Comparison of ENCODE assay signal across 8 cellular contexts in genomic region chr2:36352024-36352398, GRCh38. TPM values are rescaled to one million over a fixed set of nuclear protein-coding genes. Genes with fewer than 3 reads are reported as not detected.
DNase-seq lines count a peak whose midpoint lies in the region; ATAC-seq, FAIRE-seq and TF ChIP-seq lines count a peak whose summit lies in the region.

No MANE protein-coding gene starts in this region.

- CTCF ChIA-PET in naive thymus-derived CD4-positive, alpha-beta T cell (lab: Charles Lee) = interaction anchor here (0.8 to 2.1 kb wide), 4 partner anchors 31 to 376 kb away, joined by 3 to 9 read pairs (median 3); no protein-coding TSS in a partner anchor

- no peak overlapping the region for H3K4me3 Mint-ChIP-seq in chondrocyte (ENCODE audit: unreplicated experiment)
- H3K4me3 Mint-ChIP-seq in naive thymus-derived CD4-positive, alpha-beta T cell = no peak overlapping the region

- TF ChIP-seq CTCF in AG10803 (conservative IDR thresholded peaks at IDR 0.05; ENCODE audit: low read length) = peak; percentile 69
- peak; percentile 82 for TF ChIP-seq CTCF in chondrocyte (IDR thresholded peaks at IDR 0.05)

- FAIRE-seq in GM12891 (lab: Jason Lieb, UNC) = peak; percentile 85

- H3K36me3 ChIP-seq in naive thymus-derived CD4-positive, alpha-beta T cell (ENCODE audit: control insufficient read depth in 2 of 3, insufficient read depth in 3 of 3, low read length in 3 of 3) = no peaks in the 10 kb centered on the region

- no peak for TF ChIP-seq POLR2A in GM12891 (IDR thresholded peaks at IDR 0.05; ENCODE audit: low read depth, low read length)

- peaks cover 0 to 4% of the 10 kb centered on the region in 2 donors for H3K4me1 ChIP-seq in naive thymus-derived CD4-positive, alpha-beta T cell (ENCODE audit: control insufficient read depth in 2 of 2, insufficient read depth in 2 of 2, low read length in 2 of 2)

- no peak overlapping the region for H3K4me3 ChIP-seq in AG10803 (ENCODE audit: low read length)
- no peak overlapping the region for H3K4me3 ChIP-seq in naive thymus-derived CD4-positive, alpha-beta T cell (ENCODE audit: low read length)

- no peaks in the 10 kb centered on the region for H3K27me3 ChIP-seq in naive thymus-derived CD4-positive, alpha-beta T cell (ENCODE audit: control insufficient read depth in 2 of 2, insufficient read depth in 2 of 2, low read length in 2 of 2)

- no peaks in the 10 kb centered on the region for H3K27me3 Mint-ChIP-seq in chondrocyte (ENCODE audit: low read depth)
- H3K27me3 Mint-ChIP-seq in naive thymus-derived CD4-positive, alpha-beta T cell = peaks cover 1 to 55% (median 10%) of the 10 kb centered on the region in 5 donors

- H3K36me3 Mint-ChIP-seq in chondrocyte (ENCODE audit: low read depth) = no peaks in the 10 kb centered on the region
- no peaks in the 10 kb centered on the region for H3K36me3 Mint-ChIP-seq in naive thymus-derived CD4-positive, alpha-beta T cell

- ATAC-seq in naive thymus-derived CD4-positive, alpha-beta T cell = peak; percentile 40
- ATAC-seq in HG02973 (IDR thresholded peaks at IDR 0.05; ENCODE audit: unreplicated experiment) = no peak
- no peak for ATAC-seq in HG02763 (IDR thresholded peaks at IDR 0.05; ENCODE audit: unreplicated experiment)

- no peaks in the 10 kb centered on the region for H3K9me3 ChIP-seq in naive thymus-derived CD4-positive, alpha-beta T cell (ENCODE audit: control insufficient read depth in 2 of 3, low read length in 3 of 3)

- DNase-seq in AG10803 (ENCODE audit: low read depth) (peak; percentile 66), GM12891 (ENCODE audit: insufficient read length, low spot score) (no peak), NCI-H82 (lab: John Stamatoyannopoulos, UW) (peak; percentile 77), chondrocyte (ENCODE audit: low spot score) (no peak), iPS-NIHi7 (ENCODE audit: extremely low spot score) (no peak)
- peak in 4 of 9 donors; percentile 22 to 41 (median 32) for DNase-seq in naive thymus-derived CD4-positive, alpha-beta T cell

- H3K27ac Mint-ChIP-seq in chondrocyte (ENCODE audit: unreplicated experiment) = no peak overlapping the region
- no peak overlapping the region for H3K27ac Mint-ChIP-seq in naive thymus-derived CD4-positive, alpha-beta T cell

- H3K4me1 Mint-ChIP-seq in chondrocyte (ENCODE audit: low read depth) = peaks cover 23% of the 10 kb centered on the region
- H3K4me1 Mint-ChIP-seq in naive thymus-derived CD4-positive, alpha-beta T cell = peaks cover 6 to 24% (median 10%) of the 10 kb centered on the region in 7 donors

- POLR2A ChIA-PET in naive thymus-derived CD4-positive, alpha-beta T cell (lab: Charles Lee) = no interaction called here

- H3K9me3 Mint-ChIP-seq in chondrocyte (ENCODE audit: low read depth) = no peaks in the 10 kb centered on the region
- no peaks in the 10 kb centered on the region for H3K9me3 Mint-ChIP-seq in naive thymus-derived CD4-positive, alpha-beta T cell

- intact Hi-C loops in naive thymus-derived CD4-positive, alpha-beta T cell (cut with micrococcal nuclease) = loop anchor here (1.0 to 5.0 kb wide), 7 partner anchors 106 to 433 kb away; no protein-coding TSS in a partner anchor

- H3K27ac ChIP-seq in naive thymus-derived CD4-positive, alpha-beta T cell (ENCODE audit: low read depth, low read length) = no peak overlapping the region

TF ChIP-seq in GM12891, 5 proteins besides CTCF, POLR2A, EP300 and RAD21:
- TF ChIP-seq POLR2AphosphoS5 (IDR thresholded peaks at IDR 0.05; ENCODE audit: low read depth, low read length) (no peak), TAF1 (IDR thresholded peaks at IDR 0.05; ENCODE audit: low read depth, low read length) (no peak), SPI1 (IDR thresholded peaks at IDR 0.05; ENCODE audit: low read depth, low read length) (no peak), PAX5 (IDR thresholded peaks at IDR 0.05; ENCODE audit: insufficient read depth, low read length, severe bottlenecking) (no peak), POU2F2 (IDR thresholded peaks at IDR 0.05; ENCODE audit: low read depth, low read length) (no peak)

RNA-seq across cellular contexts. Expression of gene CRIM1, which starts 3.6 kb away (rescaled TPM):
- polyA plus RNA-seq in GM12891 (2012; ENCODE audit: low read depth, missing spikeins) = 3.7 TPM
- 99.5 to 194 TPM (median 184 TPM) in 3 replicates for total RNA-seq in chondrocyte
- 1 to 10 TPM in 3 of 5 experiments, under 1 TPM in 2; 0.75 to 7.1 (median 1.2) TPM for total RNA-seq in naive thymus-derived CD4-positive, alpha-beta T cell
- under 1 TPM; 0.10 to 0.13 TPM for polyA plus RNA-seq in naive thymus-derived CD4-positive, alpha-beta T cell

Comparison
In these comparisons a context has a peak if more than half of its experiments do, and no peak if none do; other contexts are left out.
1. DNase-seq: peak in AG10803 (single experiment) and NCI-H82 (single experiment); none in GM12891 (single experiment), chondrocyte (single experiment) and iPS-NIHi7 (single experiment).
2. RNA of gene CRIM1, which starts 3.6 kb away (total RNA-seq): 99.5 to 194 TPM in chondrocyte; 0.75 to 7.1 TPM in naive thymus-derived CD4-positive, alpha-beta T cell; every median in the first group is over 10 times any median in the second.